Comparison of ENCODE assay signal across 14 cellular contexts in genomic region chr11:57647368-57647767, GRCh38. TPM values are rescaled to one million over a fixed set of nuclear protein-coding genes. Genes with fewer than 3 reads are reported as not detected.
DNase-seq lines count a peak whose midpoint lies in the region; ATAC-seq, FAIRE-seq and TF ChIP-seq lines count a peak whose summit lies in the region.
"Had no signal": no experiment of that assay in that cellular context is flagged by ENCODE, and none has a peak within 500 bp of the region (broad histone marks: within the 10 kb centered on the region; RNA-seq: fewer than 3 reads in every experiment).

No MANE protein-coding gene starts in this region.

- peaks cover 55% of the 10 kb centered on the region for H3K4me1 Mint-ChIP-seq in CD4-positive, alpha-beta T cell (ENCODE audit: low read depth)
- peaks cover 92% of the 10 kb centered on the region for H3K4me1 Mint-ChIP-seq in nephron progenitor cell

- intact Hi-C loops in CD4-positive, alpha-beta T cell (cut with DNase I, micrococcal nuclease), result no loop called here

- ATAC-seq in CD4-positive, alpha-beta T cell (ENCODE audit: poor library complexity), result no peak

- 6 to 19% (median 6%) methylated on average over 10 of the region's 10 CpGs for WGBS in small intestine, 3 donors

- CTCF ChIA-PET in CD4-positive, alpha-beta T cell (lab: Charles Lee), result interaction anchor here (0.8 to 2.6 kb wide), 3 partner anchors 79 to 154 kb away, joined by 4 to 12 read pairs (median 6); partner anchors contain the start of gene UBE2L6

- H3K9me3 Mint-ChIP-seq in CD4-positive, alpha-beta T cell, result no peaks in the 10 kb centered on the region
- H3K9me3 Mint-ChIP-seq in nephron progenitor cell, result no peaks in the 10 kb centered on the region

- H3K36me3 ChIP-seq in small intestine (ENCODE audit: control insufficient read depth in 2 of 2, insufficient read depth in 2 of 2, low read length in 2 of 2), result no peaks in the 10 kb centered on the region
- H3K36me3 ChIP-seq: ascending aorta had no signal

- no peaks in the 10 kb centered on the region for H3K4me1 ChIP-seq in small intestine (ENCODE audit: control insufficient read depth in 2 of 2, insufficient read depth in 1 of 2, low read depth in 1 of 2, low read length in 1 of 2)

- POLR2A ChIA-PET in CD4-positive, alpha-beta T cell (lab: Charles Lee), result interaction anchor here (1.3 to 1.7 kb wide), 3 partner anchors 20 to 133 kb away, joined by 3 to 7 read pairs (median 4); partner anchors contain the start of gene UBE2L6

- peaks cover 63% of the 10 kb centered on the region for H3K27me3 Mint-ChIP-seq in CD4-positive, alpha-beta T cell
- H3K27me3 Mint-ChIP-seq in nephron progenitor cell (ENCODE audit: low read depth, poor library complexity), result peaks cover 8% of the 10 kb centered on the region

- H3K27ac Mint-ChIP-seq in CD4-positive, alpha-beta T cell, result peak overlapping the region; percentile 83
- peak overlapping the region; percentile 84 for H3K27ac Mint-ChIP-seq in nephron progenitor cell

- H3K27ac ChIP-seq in CD4-positive, alpha-beta T cell (ENCODE audit: low read depth, low read length), result no peak overlapping the region
- H3K27ac ChIP-seq in cingulate gyrus (ENCODE audit: low read depth, low read length) (peak overlapping the region; percentile 87), small intestine (ENCODE audit: low read depth in 1 of 2, low read length in 1 of 2) (no peak overlapping the region)
- H3K27ac ChIP-seq: ascending aorta, HL-60 had no signal

- H3K36me3 Mint-ChIP-seq in CD4-positive, alpha-beta T cell (ENCODE audit: low read depth), result no peaks in the 10 kb centered on the region
- H3K36me3 Mint-ChIP-seq in nephron progenitor cell (ENCODE audit: low read depth), result peaks cover 17% of the 10 kb centered on the region

- peak overlapping the region; percentile 49 for H3K4me3 Mint-ChIP-seq in CD4-positive, alpha-beta T cell
- H3K4me3 Mint-ChIP-seq in nephron progenitor cell, result peak overlapping the region; percentile 79

- no peak for FAIRE-seq in small intestine (lab: Jason Lieb, UNC)
- no peak for FAIRE-seq in GM19239 (lab: Jason Lieb, UNC)

- no peak for TF ChIP-seq CTCF in CD4-positive, alpha-beta T cell (IDR thresholded peaks at IDR 0.05)
- TF ChIP-seq CTCF in nephron progenitor cell (IDR thresholded peaks at IDR 0.05), result no peak

- peaks cover 50% of the 10 kb centered on the region for H3K27me3 ChIP-seq in CD4-positive, alpha-beta T cell (ENCODE audit: control insufficient read depth, insufficient read depth, low read length)
- peaks cover 3 to 29% of the 10 kb centered on the region in 2 donors for H3K27me3 ChIP-seq in small intestine (ENCODE audit: control insufficient read depth in 2 of 2, insufficient read depth in 2 of 2, low read length in 2 of 2)

- no peak overlapping the region for H3K4me3 ChIP-seq in small intestine (ENCODE audit: low read depth in 1 of 2, low read length in 2 of 2)

- no peaks in the 10 kb centered on the region for H3K9me3 ChIP-seq in CD4-positive, alpha-beta T cell (ENCODE audit: control insufficient read depth, low read length)
- no peaks in the 10 kb centered on the region for H3K9me3 ChIP-seq in small intestine (ENCODE audit: control insufficient read depth, low read depth)
- H3K9me3 ChIP-seq: ascending aorta had no signal

- no peak for DNase-seq in CD4-positive, alpha-beta T cell
- peak; percentile 29 for DNase-seq in M059J (ENCODE audit: low read depth)
- no peak for DNase-seq in nephron progenitor cell
- DNase-seq in small intestine, result no peak
- no peak for DNase-seq in GM19239 (ENCODE audit: insufficient read length, low spot score)
- DNase-seq in stimulated activated CD4-positive, alpha-beta T cell treated with anti-CD3 and anti-CD28 coated beads, Interleukin-4, amount 100 ng/mL, for 4 hours, result no peak
- no peak for DNase-seq in HuH-7 (ENCODE audit: low spot score)
- DNase-seq: activated T-cell treated with anti-CD3 and anti-CD28 coated beads, Interleukin-2, amount 50 U/mL, for 48 hours; naive B cell; NCI-H526 treated with DMSO at 0.1 percent for 48 hours; SIG-M5 had no signal

RNA-seq across cellular contexts. Expression of gene YPEL4, which starts 2.3 kb away (rescaled TPM):
- total RNA-seq in CD4-positive, alpha-beta T cell, result 1 to 10 TPM; 5.6 to 7.3 TPM
- 0.25 and 0.79 TPM in 2 replicates for total RNA-seq in M059J (2014; rRNA removed; shearing (Covaris generic))
- polyA plus RNA-seq in small intestine, result 1 to 10 TPM in 2 of 3 donors, not detected in 1; 1.4 to 2.2 TPM
- total RNA-seq: ascending aorta had no signal

RNA-seq across cellular contexts. Expression of gene CLP1, which starts 10.2 kb away (rescaled TPM):
- total RNA-seq in CD4-positive, alpha-beta T cell, result 10 to 100 TPM; 21.8 to 24.2 TPM
- total RNA-seq in M059J (2014; rRNA removed; shearing (Covaris generic)), result 18.4 and 30.7 TPM in 2 replicates
- polyA plus RNA-seq in small intestine, result 10 to 100 TPM; 10.3 to 13.6 (median 12.3) TPM

RNA-seq across cellular contexts. Expression of gene ZDHHC5, which starts 20.5 kb away (rescaled TPM):
- 10 to 100 TPM; 59.7 to 61.1 TPM for total RNA-seq in CD4-positive, alpha-beta T cell
- 37.4 and 50.8 TPM in 2 replicates for total RNA-seq in M059J (2014; rRNA removed; shearing (Covaris generic))
- polyA plus RNA-seq in small intestine, result 10 to 100 TPM; 19.5 to 35.2 (median 25.9) TPM

RNA-seq across cellular contexts. Expression of gene SERPING1, which starts 49.9 kb away (rescaled TPM):
- under 1 TPM in 1 of 2 experiments, not detected in 1; 0.53 TPM for total RNA-seq in CD4-positive, alpha-beta T cell
- total RNA-seq in M059J (2014; rRNA removed; shearing (Covaris generic)), result 13.0 and 17.0 TPM in 2 replicates
- 100 to 1,000 TPM in 1 of 3 donors, 10 to 100 TPM in 1, 1 to 10 TPM in 1; 5.4 to 201 (median 17.6) TPM for polyA plus RNA-seq in small intestine
